1 cellular context compared by ENCODE assay signal in the genomic region with DNA sequence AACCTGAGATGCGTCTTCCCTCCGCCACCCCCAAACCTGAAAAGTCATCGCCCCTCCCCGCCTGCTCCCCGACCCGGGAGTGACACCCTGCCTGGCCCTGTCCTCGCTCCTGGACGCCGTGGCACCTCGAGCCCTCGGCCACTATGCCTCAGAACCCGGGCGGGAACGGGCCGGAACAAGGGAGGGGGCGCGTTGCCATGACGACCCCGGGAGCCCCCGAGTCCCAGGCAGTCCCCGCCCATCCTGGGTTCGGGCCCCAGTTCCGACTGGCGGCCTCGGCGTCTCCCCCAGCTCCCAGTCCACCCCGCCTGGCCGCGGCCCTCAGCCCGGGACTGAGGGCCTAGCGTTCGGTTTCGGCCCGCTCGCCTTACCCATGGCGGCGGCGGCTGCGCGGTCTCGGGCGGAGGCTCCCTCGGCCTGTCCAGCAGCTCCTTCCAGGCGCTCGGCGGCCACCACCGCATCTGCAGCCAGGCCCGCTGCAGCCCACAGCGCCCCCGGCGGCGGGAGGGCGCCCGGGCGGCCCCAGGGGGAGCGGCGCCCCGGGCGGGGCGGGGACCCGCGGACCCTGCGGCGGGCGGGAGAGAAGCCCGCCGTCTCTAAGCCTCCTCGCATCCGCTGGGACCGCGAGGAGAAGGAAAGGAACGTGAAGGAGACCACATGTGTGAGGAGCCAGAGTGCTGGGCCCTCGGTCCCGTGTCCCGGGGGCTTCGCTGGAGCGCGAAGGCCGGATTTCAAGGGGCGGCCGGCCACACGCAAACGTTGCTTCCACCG.
TF ChIP-seq lines count a peak whose summit lies in the region.

TSS of gene RUFY2 (minus strand) at position 463 of the 771 bp plus-strand sequence. CDS start at position 375, 88 bp downstream.

TF ChIP-seq in HepG2, 621 proteins besides CTCF, POLR2A, EP300 and RAD21 (continued from another document and continues in another):
- TF ChIP-seq, protein P1, sequence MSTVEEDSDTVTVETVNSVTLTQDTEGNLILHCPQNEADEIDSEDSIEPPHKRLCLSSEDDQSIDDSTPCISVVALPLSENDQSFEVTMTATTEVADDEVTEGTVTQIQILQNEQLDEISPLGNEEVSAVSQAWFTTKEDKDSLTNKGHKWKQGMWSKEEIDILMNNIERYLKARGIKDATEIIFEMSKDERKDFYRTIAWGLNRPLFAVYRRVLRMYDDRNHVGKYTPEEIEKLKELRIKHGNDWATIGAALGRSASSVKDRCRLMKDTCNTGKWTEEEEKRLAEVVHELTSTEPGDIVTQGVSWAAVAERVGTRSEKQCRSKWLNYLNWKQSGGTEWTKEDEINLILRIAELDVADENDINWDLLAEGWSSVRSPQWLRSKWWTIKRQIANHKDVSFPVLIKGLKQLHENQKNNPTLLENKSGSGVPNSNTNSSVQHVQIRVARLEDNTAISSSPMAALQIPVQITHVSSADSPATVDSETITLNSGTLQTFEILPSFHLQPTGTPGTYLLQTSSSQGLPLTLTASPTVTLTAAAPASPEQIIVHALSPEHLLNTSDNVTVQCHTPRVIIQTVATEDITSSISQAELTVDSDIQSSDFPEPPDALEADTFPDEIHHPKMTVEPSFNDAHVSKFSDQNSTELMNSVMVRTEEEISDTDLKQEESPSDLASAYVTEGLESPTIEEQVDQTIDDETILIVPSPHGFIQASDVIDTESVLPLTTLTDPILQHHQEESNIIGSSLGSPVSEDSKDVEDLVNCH (CRISPR knock-in tag; IDR thresholded peaks at IDR 0.05): no peak
- TF ChIP-seq SMAD9 (CRISPR knock-in tag; IDR thresholded peaks at IDR 0.05) (no peak), HNRNPH1 (optimal IDR thresholded peaks at IDR 0.05; ENCODE audit: low read depth, low read length) (no peak), ARHGAP35 (CRISPR knock-in tag; IDR thresholded peaks at IDR 0.05; ENCODE audit: borderline replicate concordance) (0 out of 2 replicates have a peak, but pooled peaks have one; percentile 49), PCBP1 (IDR thresholded peaks at IDR 0.05; ENCODE audit: borderline replicate concordance, low read depth, low read length) (no peak), SCMH1 (CRISPR knock-in tag; IDR thresholded peaks at IDR 0.05; ENCODE audit: borderline replicate concordance) (no peak), FOXK1 (CRISPR knock-in tag; IDR thresholded peaks at IDR 0.05; ENCODE audit: borderline replicate concordance, low read depth) (no peak), MAFF (IDR thresholded peaks at IDR 0.05; ENCODE audit: low read depth, low read length) (no peak), TOPORS (CRISPR knock-in tag; IDR thresholded peaks at IDR 0.05) (no peak), RBM39 (IDR thresholded peaks at IDR 0.05; ENCODE audit: low read depth, low read length, poor library complexity, severe bottlenecking) (peak; percentile 57), TRIM24 (CRISPR knock-in tag; IDR thresholded peaks at IDR 0.05) (no peak), ZHX2 (IDR thresholded peaks at IDR 0.05; ENCODE audit: low read depth) (peak; percentile 30; the same call in 1 of the 2 replicates), ZHX2 (CRISPR knock-in tag; IDR thresholded peaks at IDR 0.05; ENCODE audit: borderline replicate concordance) (no peak), MAX (IDR thresholded peaks at IDR 0.05) (peak; percentile 25), SOX6 (IDR thresholded peaks at IDR 0.05) (no peak), SOX6 (CRISPR knock-in tag; IDR thresholded peaks at IDR 0.05) (0 out of 2 replicates have a peak, but pooled peaks have one; percentile 8), ZNF772 (CRISPR knock-in tag; IDR thresholded peaks at IDR 0.05) (peak; percentile 35; the same call in 1 of the 2 replicates), ZNF746 (CRISPR knock-in tag; IDR thresholded peaks at IDR 0.05) (no peak), ZNF263 (CRISPR knock-in tag; IDR thresholded peaks at IDR 0.05) (no peak), ZNF766 (CRISPR knock-in tag; IDR thresholded peaks at IDR 0.05; ENCODE audit: borderline replicate concordance) (no peak), ZNF292 (CRISPR knock-in tag; IDR thresholded peaks at IDR 0.05; ENCODE audit: borderline replicate concordance, low read depth) (no peak), ZNF382 (CRISPR knock-in tag; IDR thresholded peaks at IDR 0.05; ENCODE audit: borderline replicate concordance) (no peak), DPF2 (CRISPR knock-in tag; IDR thresholded peaks at IDR 0.05; ENCODE audit: borderline replicate concordance, low read depth) (no peak), ARNT (IDR thresholded peaks at IDR 0.05) (no peak), ZFP41 (CRISPR knock-in tag; IDR thresholded peaks at IDR 0.05; ENCODE audit: borderline replicate concordance) (no peak), ZNF576 (CRISPR knock-in tag; IDR thresholded peaks at IDR 0.05) (no peak), POGZ (CRISPR knock-in tag; IDR thresholded peaks at IDR 0.05) (peak; percentile 85), TCF7L2 (IDR thresholded peaks at IDR 0.05; ENCODE audit: low read depth, low read length) (no peak), KDM4B (CRISPR knock-in tag; IDR thresholded peaks at IDR 0.05) (no peak; the same call in 1 of the 2 replicates), SRSF1 (optimal IDR thresholded peaks at IDR 0.05; ENCODE audit: low read depth, low read length) (no peak)
- TF ChIP-seq, protein P2, sequence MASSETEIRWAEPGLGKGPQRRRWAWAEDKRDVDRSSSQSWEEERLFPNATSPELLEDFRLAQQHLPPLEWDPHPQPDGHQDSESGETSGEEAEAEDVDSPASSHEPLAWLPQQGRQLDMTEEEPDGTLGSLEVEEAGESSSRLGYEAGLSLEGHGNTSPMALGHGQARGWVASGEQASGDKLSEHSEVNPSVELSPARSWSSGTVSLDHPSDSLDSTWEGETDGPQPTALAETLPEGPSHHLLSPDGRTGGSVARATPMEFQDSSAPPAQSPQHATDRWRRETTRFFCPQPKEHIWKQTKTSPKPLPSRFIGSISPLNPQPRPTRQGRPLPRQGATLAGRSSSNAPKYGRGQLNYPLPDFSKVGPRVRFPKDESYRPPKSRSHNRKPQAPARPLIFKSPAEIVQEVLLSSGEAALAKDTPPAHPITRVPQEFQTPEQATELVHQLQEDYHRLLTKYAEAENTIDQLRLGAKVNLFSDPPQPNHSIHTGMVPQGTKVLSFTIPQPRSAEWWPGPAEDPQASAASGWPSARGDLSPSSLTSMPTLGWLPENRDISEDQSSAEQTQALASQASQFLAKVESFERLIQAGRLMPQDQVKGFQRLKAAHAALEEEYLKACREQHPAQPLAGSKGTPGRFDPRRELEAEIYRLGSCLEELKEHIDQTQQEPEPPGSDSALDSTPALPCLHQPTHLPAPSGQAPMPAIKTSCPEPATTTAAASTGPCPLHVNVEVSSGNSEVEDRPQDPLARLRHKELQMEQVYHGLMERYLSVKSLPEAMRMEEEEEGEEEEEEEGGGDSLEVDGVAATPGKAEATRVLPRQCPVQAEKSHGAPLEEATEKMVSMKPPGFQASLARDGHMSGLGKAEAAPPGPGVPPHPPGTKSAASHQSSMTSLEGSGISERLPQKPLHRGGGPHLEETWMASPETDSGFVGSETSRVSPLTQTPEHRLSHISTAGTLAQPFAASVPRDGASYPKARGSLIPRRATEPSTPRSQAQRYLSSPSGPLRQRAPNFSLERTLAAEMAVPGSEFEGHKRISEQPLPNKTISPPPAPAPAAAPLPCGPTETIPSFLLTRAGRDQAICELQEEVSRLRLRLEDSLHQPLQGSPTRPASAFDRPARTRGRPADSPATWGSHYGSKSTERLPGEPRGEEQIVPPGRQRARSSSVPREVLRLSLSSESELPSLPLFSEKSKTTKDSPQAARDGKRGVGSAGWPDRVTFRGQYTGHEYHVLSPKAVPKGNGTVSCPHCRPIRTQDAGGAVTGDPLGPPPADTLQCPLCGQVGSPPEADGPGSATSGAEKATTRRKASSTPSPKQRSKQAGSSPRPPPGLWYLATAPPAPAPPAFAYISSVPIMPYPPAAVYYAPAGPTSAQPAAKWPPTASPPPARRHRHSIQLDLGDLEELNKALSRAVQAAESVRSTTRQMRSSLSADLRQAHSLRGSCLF (CRISPR knock-in tag; IDR thresholded peaks at IDR 0.05; ENCODE audit: borderline replicate concordance): no peak
- TF ChIP-seq, protein P3, sequence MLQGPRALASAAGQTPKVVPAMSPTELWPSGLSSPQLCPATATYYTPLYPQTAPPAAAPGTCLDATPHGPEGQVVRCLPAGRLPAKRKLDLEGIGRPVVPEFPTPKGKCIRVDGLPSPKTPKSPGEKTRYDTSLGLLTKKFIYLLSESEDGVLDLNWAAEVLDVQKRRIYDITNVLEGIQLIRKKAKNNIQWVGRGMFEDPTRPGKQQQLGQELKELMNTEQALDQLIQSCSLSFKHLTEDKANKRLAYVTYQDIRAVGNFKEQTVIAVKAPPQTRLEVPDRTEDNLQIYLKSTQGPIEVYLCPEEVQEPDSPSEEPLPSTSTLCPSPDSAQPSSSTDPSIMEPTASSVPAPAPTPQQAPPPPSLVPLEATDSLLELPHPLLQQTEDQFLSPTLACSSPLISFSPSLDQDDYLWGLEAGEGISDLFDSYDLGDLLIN (CRISPR knock-in tag; IDR thresholded peaks at IDR 0.05; ENCODE audit: borderline replicate concordance): no peak
- TF ChIP-seq, protein P4, sequence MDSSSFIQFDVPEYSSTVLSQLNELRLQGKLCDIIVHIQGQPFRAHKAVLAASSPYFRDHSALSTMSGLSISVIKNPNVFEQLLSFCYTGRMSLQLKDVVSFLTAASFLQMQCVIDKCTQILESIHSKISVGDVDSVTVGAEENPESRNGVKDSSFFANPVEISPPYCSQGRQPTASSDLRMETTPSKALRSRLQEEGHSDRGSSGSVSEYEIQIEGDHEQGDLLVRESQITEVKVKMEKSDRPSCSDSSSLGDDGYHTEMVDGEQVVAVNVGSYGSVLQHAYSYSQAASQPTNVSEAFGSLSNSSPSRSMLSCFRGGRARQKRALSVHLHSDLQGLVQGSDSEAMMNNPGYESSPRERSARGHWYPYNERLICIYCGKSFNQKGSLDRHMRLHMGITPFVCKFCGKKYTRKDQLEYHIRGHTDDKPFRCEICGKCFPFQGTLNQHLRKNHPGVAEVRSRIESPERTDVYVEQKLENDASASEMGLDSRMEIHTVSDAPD (CRISPR knock-in tag; IDR thresholded peaks at IDR 0.05): no peak
- TF ChIP-seq, protein P5, sequence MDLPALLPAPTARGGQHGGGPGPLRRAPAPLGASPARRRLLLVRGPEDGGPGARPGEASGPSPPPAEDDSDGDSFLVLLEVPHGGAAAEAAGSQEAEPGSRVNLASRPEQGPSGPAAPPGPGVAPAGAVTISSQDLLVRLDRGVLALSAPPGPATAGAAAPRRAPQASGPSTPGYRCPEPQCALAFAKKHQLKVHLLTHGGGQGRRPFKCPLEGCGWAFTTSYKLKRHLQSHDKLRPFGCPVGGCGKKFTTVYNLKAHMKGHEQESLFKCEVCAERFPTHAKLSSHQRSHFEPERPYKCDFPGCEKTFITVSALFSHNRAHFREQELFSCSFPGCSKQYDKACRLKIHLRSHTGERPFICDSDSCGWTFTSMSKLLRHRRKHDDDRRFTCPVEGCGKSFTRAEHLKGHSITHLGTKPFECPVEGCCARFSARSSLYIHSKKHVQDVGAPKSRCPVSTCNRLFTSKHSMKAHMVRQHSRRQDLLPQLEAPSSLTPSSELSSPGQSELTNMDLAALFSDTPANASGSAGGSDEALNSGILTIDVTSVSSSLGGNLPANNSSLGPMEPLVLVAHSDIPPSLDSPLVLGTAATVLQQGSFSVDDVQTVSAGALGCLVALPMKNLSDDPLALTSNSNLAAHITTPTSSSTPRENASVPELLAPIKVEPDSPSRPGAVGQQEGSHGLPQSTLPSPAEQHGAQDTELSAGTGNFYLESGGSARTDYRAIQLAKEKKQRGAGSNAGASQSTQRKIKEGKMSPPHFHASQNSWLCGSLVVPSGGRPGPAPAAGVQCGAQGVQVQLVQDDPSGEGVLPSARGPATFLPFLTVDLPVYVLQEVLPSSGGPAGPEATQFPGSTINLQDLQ (CRISPR knock-in tag; IDR thresholded peaks at IDR 0.05): no peak
